11 cellular contexts compared by ENCODE assay signal in genomic region chr3:46928297-46928696, GRCh38. TPM values are rescaled to one million over a fixed set of nuclear protein-coding genes. Genes with fewer than 3 reads are reported as not detected.
DNase-seq lines count a peak whose midpoint lies in the region; ATAC-seq and TF ChIP-seq lines count a peak whose summit lies in the region.
"Had no signal": no experiment of that assay in that cellular context is flagged by ENCODE, and none has a peak within 500 bp of the region (broad histone marks: within the 10 kb centered on the region; RNA-seq: fewer than 3 reads in every experiment).

No MANE protein-coding gene starts in this region.

- intact Hi-C loops in thyroid gland (cut with DNase I), result loop anchor here (5.0 kb wide), 1 partner anchor 39 kb away; no protein-coding TSS in a partner anchor

- H3K4me1 Mint-ChIP-seq in effector memory CD8-positive, alpha-beta T cell (ENCODE audit: low read depth in 2 of 2), result peaks cover 66 to 69% of the 10 kb centered on the region in 2 donors

- no peak for TF ChIP-seq POLR2A in thyroid gland (IDR thresholded peaks at IDR 0.05)

- peak overlapping the region; percentile 72 to 75 for H3K4me3 Mint-ChIP-seq in effector memory CD8-positive, alpha-beta T cell
- H3K4me3 Mint-ChIP-seq: nephron had no signal

- 0 out of 2 replicates have a peak, but pooled peaks cover 3% of the 10 kb centered on the region for H3K9me3 ChIP-seq in OCI-LY1 (ENCODE audit: low read length)
- H3K9me3 ChIP-seq in thyroid gland, result no peaks in the 10 kb centered on the region

- H3F3A ChIP-seq in OCI-LY1 (ENCODE audit: insufficient read depth, low read length), result peaks cover 9% of the 10 kb centered on the region; the same call in 1 of the 2 replicates

- H3K27me3 ChIP-seq in OCI-LY1 (ENCODE audit: insufficient read depth, low read length), result no peaks in the 10 kb centered on the region
- H3K27me3 ChIP-seq in thyroid gland, result no peaks in the 10 kb centered on the region

- TF ChIP-seq CTCF in OCI-LY1 (IDR thresholded peaks at IDR 0.05; ENCODE audit: low read length) (no peak), thyroid gland (IDR thresholded peaks at IDR 0.05) (no peak)

- H3K36me3 ChIP-seq in OCI-LY1 (ENCODE audit: insufficient read depth, low read length) (peaks cover 54% of the 10 kb centered on the region), thyroid gland (peaks cover 14 to 19% of the 10 kb centered on the region in 2 donors)

- H2AFZ ChIP-seq in OCI-LY1 (ENCODE audit: low read length), result no peak overlapping the region

- no peaks in the 10 kb centered on the region for H3K79me2 ChIP-seq in OCI-LY1 (ENCODE audit: insufficient read depth, low read length)

- H3K4me1 ChIP-seq in OCI-LY1 (ENCODE audit: insufficient read depth, low read length, severe bottlenecking) (peaks cover 76% of the 10 kb centered on the region), thyroid gland (peaks cover 80 to 85% of the 10 kb centered on the region in 2 donors)

- WGBS in thyroid gland, 2 donors, result 86 to 88% methylated on average over 1 of the region's 1 CpG

- H3K9ac ChIP-seq in OCI-LY1 (ENCODE audit: low read length), result no peak overlapping the region

- H3K4me3 ChIP-seq in OCI-LY1 (ENCODE audit: low read depth, low read length, poor library complexity, severe bottlenecking), result no peak overlapping the region
- H3K4me3 ChIP-seq in thyroid gland (replicated peaks in 1 of 3), result no peak overlapping the region

- H3K27ac ChIP-seq in OCI-LY1 (ENCODE audit: low read depth, low read length, poor library complexity, severe bottlenecking), result peak overlapping the region; percentile 96
- H3K27ac ChIP-seq in thyroid gland, result peak overlapping the region in 2 of 3 donors; percentile 33 to 94

- no peaks in the 10 kb centered on the region for H3K9me2 ChIP-seq in OCI-LY1 (ENCODE audit: low read depth, low read length)

- H3K27me3 Mint-ChIP-seq in effector memory CD8-positive, alpha-beta T cell, result no peaks in the 10 kb centered on the region

- H3K36me3 Mint-ChIP-seq in activated naive CD4-positive, alpha-beta T cell treated with anti-CD3 and anti-CD28 coated beads, Interleukin-2, amount 50 U/mL, for 72 hours, result peaks cover 0 to 18% of the 10 kb centered on the region in 2 donors
- H3K36me3 Mint-ChIP-seq in effector memory CD8-positive, alpha-beta T cell (ENCODE audit: insufficient read depth), result peaks cover 29% of the 10 kb centered on the region

- ATAC-seq in activated naive CD4-positive, alpha-beta T cell treated with anti-CD3 and anti-CD28 coated beads, Interleukin-2, amount 50 U/mL, for 72 hours, result no peak
- peak; percentile 59 for ATAC-seq in effector memory CD8-positive, alpha-beta T cell (replicated peaks)
- ATAC-seq in HG03521 (IDR thresholded peaks at IDR 0.05; ENCODE audit: unreplicated experiment), result no peak

- no peaks in the 10 kb centered on the region for H4K20me1 ChIP-seq in OCI-LY1 (ENCODE audit: insufficient read depth, low read length)

- peak overlapping the region; percentile 3 to 50 for H3K27ac Mint-ChIP-seq in activated naive CD4-positive, alpha-beta T cell treated with anti-CD3 and anti-CD28 coated beads, Interleukin-2, amount 50 U/mL, for 72 hours
- H3K27ac Mint-ChIP-seq in effector memory CD8-positive, alpha-beta T cell, result peak overlapping the region; percentile 95 to 96
- H3K27ac Mint-ChIP-seq: nephron had no signal

- no peak overlapping the region for H3K4me2 ChIP-seq in OCI-LY1 (ENCODE audit: low read length)

- no peak for DNase-seq in activated naive CD4-positive, alpha-beta T cell treated with anti-CD3 and anti-CD28 coated beads, Interleukin-2, amount 50 U/mL, for 72 hours (ENCODE audit: low spot score in 2 of 2)
- no peak for DNase-seq in activated naive CD4-positive, alpha-beta T cell treated with anti-CD3 and anti-CD28 coated beads, Interleukin-2, amount 50 U/mL, for 16 hours
- no peak for DNase-seq in effector memory CD8-positive, alpha-beta T cell
- DNase-seq in thyroid gland (no peak), NCI-H1417 (lab: John Stamatoyannopoulos, UW) (no peak), NCI-H526 treated with DMSO at 0.1 percent for 48 hours (lab: John Stamatoyannopoulos, UW) (no peak)
- DNase-seq: NCI-H1694; stimulated activated CD4-positive, alpha-beta T cell treated with anti-CD3 and anti-CD28 coated beads, Interleukin-4, amount 100 ng/mL, for 24 hours had no signal

- no peaks in the 10 kb centered on the region for H3K9me3 Mint-ChIP-seq in activated naive CD4-positive, alpha-beta T cell treated with anti-CD3 and anti-CD28 coated beads, Interleukin-2, amount 50 U/mL, for 72 hours
- peaks cover 4 to 13% of the 10 kb centered on the region in 2 donors for H3K9me3 Mint-ChIP-seq in effector memory CD8-positive, alpha-beta T cell
- H3K9me3 Mint-ChIP-seq: nephron had no signal

RNA-seq across cellular contexts. Expression of gene CCDC12, which starts 48.2 kb away (rescaled TPM):
- total RNA-seq in activated naive CD4-positive, alpha-beta T cell treated with anti-CD3 and anti-CD28 coated beads, Interleukin-2, amount 50 U/mL, for 72 hours, result 10 to 100 TPM; 49.3 to 55.2 TPM
- 10 to 100 TPM; 43.2 to 60.6 (median 51.8) TPM for total RNA-seq in thyroid gland

RNA-seq across cellular contexts. Expression of gene PTH1R, which starts 50.8 kb away (rescaled TPM):
- total RNA-seq in activated naive CD4-positive, alpha-beta T cell treated with anti-CD3 and anti-CD28 coated beads, Interleukin-2, amount 50 U/mL, for 72 hours, result not detected
- total RNA-seq in thyroid gland, result 10 to 100 TPM in 1 of 4 donors, 1 to 10 TPM in 3; 1.2 to 10.6 (median 4.4) TPM

RNA-seq across cellular contexts. Expression of gene NBEAL2, which starts 51.2 kb away (rescaled TPM):
- total RNA-seq in activated naive CD4-positive, alpha-beta T cell treated with anti-CD3 and anti-CD28 coated beads, Interleukin-2, amount 50 U/mL, for 72 hours, result 100 to 1,000 TPM in 1 of 2 donors, 10 to 100 TPM in 1; 75.7 to 122 TPM
- 10 to 100 TPM; 19.4 to 38.6 (median 27.5) TPM for total RNA-seq in thyroid gland
